Comparison of ENCODE assay signal across 8 cellular contexts in the genomic region with DNA sequence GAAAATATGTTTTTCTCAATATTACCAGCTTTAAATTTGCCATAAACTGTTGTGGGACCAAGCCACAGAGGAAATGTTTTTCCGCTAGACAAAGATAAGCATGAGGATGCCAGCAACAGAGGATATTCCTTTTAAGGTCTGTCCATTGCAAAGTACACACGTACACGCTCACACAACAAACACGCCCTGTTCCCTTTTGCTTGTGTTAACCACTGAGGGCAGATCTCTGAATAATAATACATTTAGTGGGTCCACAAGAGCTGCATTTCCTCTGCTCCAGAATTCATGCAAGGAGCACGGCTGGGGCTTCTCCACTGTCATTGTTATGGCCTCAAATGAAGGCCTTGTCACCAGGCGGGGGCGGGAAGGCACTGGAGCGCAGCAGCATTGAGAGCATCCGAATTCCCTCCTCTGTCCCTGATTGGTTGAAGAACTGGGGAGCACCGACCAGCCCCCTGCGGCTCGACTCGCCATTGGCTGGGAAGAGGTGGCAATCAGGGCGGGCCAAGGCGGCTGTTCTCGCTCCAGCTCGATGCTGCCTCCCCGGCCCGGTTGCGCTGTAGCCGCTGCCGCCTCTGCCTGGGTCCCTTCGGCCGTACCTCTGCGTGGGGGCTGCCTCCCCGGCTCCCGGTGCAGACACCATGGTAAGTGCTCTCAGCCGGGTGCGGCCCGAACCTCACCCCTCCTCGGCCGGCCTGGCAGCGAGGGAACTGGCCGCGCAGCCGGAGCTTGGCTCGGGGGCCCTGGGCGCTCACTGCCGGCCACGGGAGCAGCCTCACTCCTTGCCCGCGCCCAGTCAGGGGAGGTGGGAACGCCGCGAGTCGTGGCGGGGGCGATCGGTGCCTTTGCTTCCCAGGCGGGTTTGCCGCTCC. TPM values are rescaled to one million over a fixed set of nuclear protein-coding genes. Genes with fewer than 3 reads are reported as not detected.
DNase-seq lines count a peak whose midpoint lies in the region; ATAC-seq lines count a peak whose summit lies in the region.

A gene (plus strand): TSS at position 522 of the 872 bp plus-strand sequence. CDS start 120 bp downstream, at position 642.

- H3K4me1 ChIP-seq in HUES64 (ENCODE audit: insufficient read depth, low read length) (peaks cover 7% of the 10 kb centered on the region; the same call in 1 of the 2 replicates), iPS DF 6.9 (ENCODE audit: control insufficient read depth, insufficient read depth, low read length) (no peaks in the 10 kb centered on the region)

- DNase-seq in DMS53 (lab: John Stamatoyannopoulos, UW) (peak; percentile 94), UCSD-AML1 (lab: John Stamatoyannopoulos, UW; ENCODE audit: unreplicated experiment) (peak; percentile 94), brain pericyte (ENCODE audit: low read depth, low spot score) (peak; percentile 72), iPS DF 6.9 (ENCODE audit: low read depth, low spot score) (peak; percentile 86), sciatic nerve (ENCODE audit: low spot score) (peak; percentile 95), RKO (ENCODE audit: low spot score) (no peak)

- H3K27ac ChIP-seq in HUES64 (ENCODE audit: low read depth, low read length) (no peak within 1 kb of the TSS), iPS DF 6.9 (ENCODE audit: low read length) (no peak within 1 kb of the TSS)

- H3K4me3 ChIP-seq in HUES64 (ENCODE audit: low read length) (peak within 1 kb of the TSS; percentile 61), iPS DF 6.9 (ENCODE audit: low read length) (peak within 1 kb of the TSS; percentile 53; the same call in 1 of the 2 replicates)

- no peaks in the 10 kb centered on the region for H3K36me3 ChIP-seq in HUES64 (ENCODE audit: insufficient read depth, low read length)
- H3K36me3 ChIP-seq in iPS DF 6.9 (ENCODE audit: control insufficient read depth, insufficient read depth, low read length) = no peaks in the 10 kb centered on the region

- 10% methylated on average over 51 of the region's 51 CpGs for WGBS in HUES64
- no CpG with 5 or more reads among the region's 51 CpGs for WGBS in iPS DF 6.9 (ENCODE audit: insufficient coverage, insufficient read length)

- H3K9me3 ChIP-seq in HUES64 (ENCODE audit: insufficient read depth, low read depth, low read length) = no peaks in the 10 kb centered on the region
- no peaks in the 10 kb centered on the region for H3K9me3 ChIP-seq in iPS DF 6.9 (ENCODE audit: control insufficient read depth, insufficient read depth, low read length)

- H3K27me3 ChIP-seq in HUES64 (ENCODE audit: insufficient read depth, low read length) (peaks cover 35% of the 10 kb centered on the region), iPS DF 6.9 (ENCODE audit: control insufficient read depth, insufficient read depth, low read length) (peaks cover 3% of the 10 kb centered on the region; the same call in 1 of the 2 replicates)

- ATAC-seq in GM21447 (IDR thresholded peaks at IDR 0.05; ENCODE audit: unreplicated experiment) (peak; percentile 97), sciatic nerve (peak; percentile 99)

- H3K9ac ChIP-seq in HUES64 (ENCODE audit: low read depth, low read length) = no peak within 1 kb of the TSS

- intact Hi-C loops in sciatic nerve (cut with DNase I) = no loop called here

RNA-seq across cellular contexts. Expression of the gene that starts here (rescaled TPM):
- polyA plus RNA-seq in HUES64 (2013, experiment 1 of 2) = 1.8 TPM
- 3.6 TPM for polyA plus RNA-seq in HUES64 (2013, experiment 2 of 2)
- 15.5 TPM for total RNA-seq in sciatic nerve
